ENCODE assay signal across 34 cellular contexts in the genomic region with DNA sequence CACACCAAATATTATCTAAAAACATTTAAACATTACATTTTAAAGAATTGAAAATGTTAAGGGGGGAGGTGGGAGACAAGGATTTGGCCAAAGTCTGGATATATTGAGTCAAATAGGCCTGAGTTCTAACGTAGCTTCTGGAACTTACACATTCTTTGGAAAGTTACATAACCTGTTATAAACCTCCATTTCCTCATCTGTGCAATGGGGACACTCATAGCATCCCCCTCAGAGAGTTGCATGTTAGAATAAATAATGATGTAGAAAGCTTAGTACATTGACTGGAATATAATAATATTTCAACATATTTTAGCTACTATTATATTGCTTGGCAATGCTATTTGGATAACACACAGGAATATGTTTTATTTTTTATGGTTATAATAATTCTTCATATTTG.
"Had no signal": no experiment of that assay in that cellular context is flagged by ENCODE, and none has a peak within 500 bp of the region (broad histone marks: within the 10 kb centered on the region; RNA-seq: fewer than 3 reads in every experiment).

No MANE protein-coding gene starts in this region.

- H3K36me3 ChIP-seq: adrenal gland, ascending aorta, brain microvascular endothelial cell, breast epithelium, cardiac muscle cell had no signal

- H3K4me1 ChIP-seq: adrenal gland, ascending aorta, body of pancreas, breast epithelium had no signal

- DNase-seq: activated effector memory CD4-positive, alpha-beta T cell treated with anti-CD3 and anti-CD28 coated beads, Interleukin-2, amount 50 U/mL, for 16 hours; activated effector memory CD4-positive, alpha-beta T cell treated with Interleukin-2 at 50 U/mL for 16 hours; activated gamma-delta T cell; activated gamma-delta T cell treated with Interleukin-2 at 50 U/mL for 16 hours; activated naive CD4-positive, alpha-beta T cell; activated naive CD4-positive, alpha-beta T cell treated with anti-CD3 and anti-CD28 coated beads for 36 hours; activated naive CD4-positive, alpha-beta T cell treated with anti-CD3 and anti-CD28 coated beads, Interleukin-2, amount 10 ng/mL, durations not matched to agents 7 days and 5 days; activated naive CD4-positive, alpha-beta T cell treated with anti-CD3 and anti-CD28 coated beads, Interleukin-2, amount 50 U/mL, for 16 hours; activated naive CD4-positive, alpha-beta T cell treated with Interleukin-2 at 50 U/mL for 16 hours; activated naive CD8-positive, alpha-beta T cell treated with anti-CD3 and anti-CD28 coated beads for 36 hours; activated naive CD8-positive, alpha-beta T cell treated with anti-CD3 and anti-CD28 coated beads, Interleukin-2, amount 10 ng/mL, durations not matched to agents 7 days and 5 days; activated naive CD8-positive, alpha-beta T cell treated with anti-CD3 and anti-CD28 coated beads, Interleukin-2, amount 50 U/mL, for 24 hours; activated T-cell treated with anti-CD3 and anti-CD28 coated beads, Interleukin-2, amount 50 U/mL, for 1 hour; activated T-cell treated with anti-CD3 and anti-CD28 coated beads, Interleukin-2, amount 50 U/mL, for 24 hours; activated T-cell treated with anti-CD3 and anti-CD28 coated beads, Interleukin-2, amount 50 U/mL, for 4 hours; activated T-cell treated with anti-CD3 and anti-CD28 coated beads, Interleukin-2, amount 50 U/mL, for 48 hours; activated T-cell treated with anti-CD3 and anti-CD28 coated beads, Interleukin-2, amount 50 U/mL, for 72 hours; adrenal gland; amniotic stem cell; amygdala; anterior cingulate cortex; aorta; body of pancreas; brain microvascular endothelial cell; caudate nucleus; central memory CD4-positive, alpha-beta T cell; cerebellar nuclear complex had no signal

- H3K27me3 ChIP-seq: adrenal gland, ascending aorta, body of pancreas, brain microvascular endothelial cell, breast epithelium, cardiac muscle cell had no signal

- ATAC-seq: activated naive CD4-positive, alpha-beta T cell treated with anti-CD3 and anti-CD28 coated beads, Interleukin-2, amount 50 U/mL, for 72 hours; activated naive CD8-positive, alpha-beta T cell treated with anti-CD3 and anti-CD28 coated beads, Interleukin-2, amount 50 U/mL, for 24 hours; activated T-cell treated with anti-CD3 and anti-CD28 coated beads, Interleukin-2, amount 50 U/mL, for 4 hours; activated T-cell treated with anti-CD3 and anti-CD28 coated beads, Interleukin-2, amount 50 U/mL, for 72 hours; activated T-helper 17 cell treated with anti-CD3 and anti-CD28 coated beads, Interleukin-2, amount 50 U/mL, for 72 hours; body of pancreas had no signal

- H3K27ac ChIP-seq: adrenal gland, ascending aorta, body of pancreas, brain microvascular endothelial cell, breast epithelium, cardiac muscle cell had no signal

- FAIRE-seq: astrocyte, bronchial epithelial cell had no signal

- H3K4me3 ChIP-seq: adrenal gland, ascending aorta, body of pancreas, breast epithelium, cardiac muscle cell had no signal

- H3K9me3 ChIP-seq: adrenal gland, ascending aorta, body of pancreas, breast epithelium had no signal
